ENCODE assay signal across 1 cellular context in the genomic region with DNA sequence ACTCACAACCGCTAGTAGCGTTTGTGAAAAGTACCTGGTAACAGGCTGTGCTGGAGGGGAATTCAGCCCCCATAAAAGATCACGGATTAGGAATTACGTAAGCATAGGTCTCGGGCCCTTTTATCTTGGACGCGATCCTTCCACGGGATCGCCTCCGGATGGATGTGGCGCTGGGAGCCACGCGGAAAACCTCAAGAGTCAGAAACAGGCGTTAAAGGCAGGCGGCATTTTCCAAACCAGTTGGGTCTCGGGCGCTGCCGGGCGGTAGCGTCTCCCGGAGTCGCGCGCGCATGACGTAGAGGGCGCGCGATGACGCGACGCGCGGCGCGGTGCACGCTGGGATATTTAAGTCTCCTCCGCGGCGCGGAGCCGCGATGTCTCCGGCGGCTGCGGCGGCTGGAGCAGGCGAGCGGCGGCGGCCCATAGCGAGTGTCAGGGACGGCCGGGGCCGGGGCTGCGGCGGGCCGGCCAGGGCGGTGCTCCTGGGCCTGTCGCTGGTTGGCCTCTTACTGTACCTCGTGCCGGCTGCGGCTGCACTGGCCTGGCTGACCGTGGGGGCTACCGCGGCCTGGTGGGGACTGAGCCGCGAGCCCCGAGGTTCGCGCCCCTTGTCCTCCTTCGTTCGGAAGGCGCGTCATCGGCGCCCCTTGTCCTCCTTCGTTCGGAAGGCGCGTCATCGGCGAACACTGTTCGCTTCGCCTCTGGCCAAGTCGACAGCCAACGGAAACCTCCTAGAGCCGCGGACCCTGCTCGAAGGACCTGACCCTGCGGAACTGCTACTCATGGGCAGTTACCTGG.
TF ChIP-seq lines count a peak whose summit lies in the region.

TSS of gene POM121 (plus strand) at position 348 of the 798 bp plus-strand sequence. CDS start at position 375, 27 bp downstream.

TF ChIP-seq in GM12878, 131 proteins besides CTCF, POLR2A, EP300 and RAD21 (continued from another document and continues in another):
- TF ChIP-seq NFIC (IDR thresholded peaks at IDR 0.05; ENCODE audit: low read depth, low read length) (0 out of 2 replicates have a peak, but pooled peaks have one; percentile 37), BCL11A (IDR thresholded peaks at IDR 0.05; ENCODE audit: low read depth, low read length) (no peak), POLR2AphosphoS5 (IDR thresholded peaks at IDR 0.05; ENCODE audit: low read length) (peak; percentile 89), EED (IDR thresholded peaks at IDR 0.05; ENCODE audit: low read depth) (peak; percentile 42; the same call in 1 of the 2 replicates), MXI1 (IDR thresholded peaks at IDR 0.05; ENCODE audit: low read depth, low read length) (peak; percentile 68; the same call in 1 of the 2 replicates), ZNF687 (IDR thresholded peaks at IDR 0.05) (peak; percentile 57; the same call in 1 of the 2 replicates), CBFB (IDR thresholded peaks at IDR 0.05; ENCODE audit: low read depth) (peak; percentile 15; the same call in 1 of the 2 replicates), BMI1 (IDR thresholded peaks at IDR 0.05; ENCODE audit: borderline replicate concordance) (no peak), ATF7 (IDR thresholded peaks at IDR 0.05; ENCODE audit: low read depth) (peak; percentile 53), STAT3 (IDR thresholded peaks at IDR 0.05; ENCODE audit: low read depth, low read length) (no peak), NR2C2 (IDR thresholded peaks at IDR 0.05; ENCODE audit: borderline replicate concordance, control insufficient read depth, insufficient read length, low read depth) (no peak), RAD51 (IDR thresholded peaks at IDR 0.05) (no peak), HDGF (IDR thresholded peaks at IDR 0.05) (0 out of 2 replicates have a peak, but pooled peaks have one; percentile 29), FOXK2 (IDR thresholded peaks at IDR 0.05) (no peak), BACH1 (IDR thresholded peaks at IDR 0.05; ENCODE audit: borderline replicate concordance) (peak; percentile 88), DPF2 (IDR thresholded peaks at IDR 0.05) (peak; percentile 73), NKRF (conservative IDR thresholded peaks at IDR 0.05) (0 out of 2 replicates have a peak, but pooled peaks have one; percentile 75), POLR2AphosphoS2 (IDR thresholded peaks at IDR 0.05; ENCODE audit: low read depth, low read length) (peak; percentile 95), SRF (IDR thresholded peaks at IDR 0.05; ENCODE audit: low read depth in 2 of 2, low read length in 2 of 2) (peak; percentile 24 to 91; a peak in 3 of 4 replicates), MTA3 (IDR thresholded peaks at IDR 0.05; ENCODE audit: borderline replicate concordance, low read length) (peak; percentile 46; the same call in 1 of the 2 replicates), SMAD5 (IDR thresholded peaks at IDR 0.05; ENCODE audit: low read depth) (no peak), BRCA1 (IDR thresholded peaks at IDR 0.05; ENCODE audit: low read depth, low read length) (0 out of 2 replicates have a peak, but pooled peaks have one; percentile 32), NBN (IDR thresholded peaks at IDR 0.05) (peak; percentile 87), HDAC6 (IDR thresholded peaks at IDR 0.05; ENCODE audit: unreplicated experiment) (peak; percentile 39), SP1 (IDR thresholded peaks at IDR 0.05; ENCODE audit: low read depth, low read length) (peak; percentile 33), SIN3A (IDR thresholded peaks at IDR 0.05; ENCODE audit: low read depth, low read length) (peak; percentile 71; the same call in 1 of the 2 replicates), TBL1XR1 (IDR thresholded peaks at IDR 0.05; ENCODE audit: low read depth, low read length) (no peak), IKZF2 (IDR thresholded peaks at IDR 0.05) (0 out of 4 replicates have a peak, but pooled peaks of 1 of the 2 experiments have one; percentile 18), RELB (IDR thresholded peaks at IDR 0.05; ENCODE audit: low read depth) (peak; percentile 94), TCF7 (IDR thresholded peaks at IDR 0.05; ENCODE audit: borderline replicate concordance) (no peak), CUX1 (IDR thresholded peaks at IDR 0.05; ENCODE audit: insufficient replicate concordance, low read depth, low read length) (no peak), IRF5 (IDR thresholded peaks at IDR 0.05; ENCODE audit: borderline replicate concordance) (no peak), ZBTB33 (IDR thresholded peaks at IDR 0.05) (no peak), PML (IDR thresholded peaks at IDR 0.05; ENCODE audit: low read length) (peak; percentile 93; the same call in 1 of the 2 replicates), TAF1 (IDR thresholded peaks at IDR 0.05; ENCODE audit: borderline replicate concordance, low read depth, low read length) (peak; percentile 60; the same call in 1 of the 2 replicates), RBBP5 (conservative IDR thresholded peaks at IDR 0.05) (no peak)
- TF ChIP-seq, protein P1, sequence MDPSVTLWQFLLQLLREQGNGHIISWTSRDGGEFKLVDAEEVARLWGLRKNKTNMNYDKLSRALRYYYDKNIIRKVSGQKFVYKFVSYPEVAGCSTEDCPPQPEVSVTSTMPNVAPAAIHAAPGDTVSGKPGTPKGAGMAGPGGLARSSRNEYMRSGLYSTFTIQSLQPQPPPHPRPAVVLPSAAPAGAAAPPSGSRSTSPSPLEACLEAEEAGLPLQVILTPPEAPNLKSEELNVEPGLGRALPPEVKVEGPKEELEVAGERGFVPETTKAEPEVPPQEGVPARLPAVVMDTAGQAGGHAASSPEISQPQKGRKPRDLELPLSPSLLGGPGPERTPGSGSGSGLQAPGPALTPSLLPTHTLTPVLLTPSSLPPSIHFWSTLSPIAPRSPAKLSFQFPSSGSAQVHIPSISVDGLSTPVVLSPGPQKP (IDR thresholded peaks at IDR 0.05; ENCODE audit: low read depth, low read length), result no peak
- TF ChIP-seq, protein P2, sequence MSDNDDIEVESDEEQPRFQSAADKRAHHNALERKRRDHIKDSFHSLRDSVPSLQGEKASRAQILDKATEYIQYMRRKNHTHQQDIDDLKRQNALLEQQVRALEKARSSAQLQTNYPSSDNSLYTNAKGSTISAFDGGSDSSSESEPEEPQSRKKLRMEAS (IDR thresholded peaks at IDR 0.05; ENCODE audit: low read depth, low read length), result no peak; the same call in 1 of the 2 replicates
